Comparison of ENCODE assay signal across 8 cellular contexts in genomic region chr12:111687255-111687654, GRCh38. TPM values are rescaled to one million over a fixed set of nuclear protein-coding genes. Genes with fewer than 3 reads are reported as not detected.
DNase-seq lines count a peak whose midpoint lies in the region; ATAC-seq and TF ChIP-seq lines count a peak whose summit lies in the region.

No MANE protein-coding gene starts in this region.

- TF ChIP-seq CTCF in DND-41 (IDR thresholded peaks at IDR 0.05; ENCODE audit: borderline replicate concordance, extremely low read depth, low read length, poor library complexity, severe bottlenecking) (peak; percentile 25), mesothelial cell of epicardium (IDR thresholded peaks at IDR 0.05; ENCODE audit: unreplicated experiment) (no peak), heart right ventricle (IDR thresholded peaks at IDR 0.05) (peak in 1 of 9 donors; percentile 14)

- peaks cover 32% of the 10 kb centered on the region for H3K4me1 ChIP-seq in DND-41 (ENCODE audit: insufficient read depth, low read length)
- peaks cover 8 to 34% (median 29%) of the 10 kb centered on the region in 9 donors for H3K4me1 ChIP-seq in heart right ventricle

- H3K36me3 ChIP-seq in DND-41 (ENCODE audit: insufficient read depth, low read length), result peaks cover 11% of the 10 kb centered on the region
- peaks cover 0 to 20% (median 1%) of the 10 kb centered on the region in 9 donors for H3K36me3 ChIP-seq in heart right ventricle

- no peak for ATAC-seq in DND-41 (ENCODE audit: insufficient read depth, low read depth)
- no peak for ATAC-seq in heart right ventricle

- H3K27ac Mint-ChIP-seq in activated naive CD8-positive, alpha-beta T cell, result peak overlapping the region; percentile 90
- no peak overlapping the region for H3K27ac Mint-ChIP-seq in mesothelial cell of epicardium

- H3K36me3 Mint-ChIP-seq in activated naive CD8-positive, alpha-beta T cell, result peaks cover 4% of the 10 kb centered on the region
- peaks cover 4% of the 10 kb centered on the region for H3K36me3 Mint-ChIP-seq in mesothelial cell of epicardium

- peaks cover 37% of the 10 kb centered on the region for H3K4me1 Mint-ChIP-seq in activated naive CD8-positive, alpha-beta T cell (ENCODE audit: low read depth)
- H3K4me1 Mint-ChIP-seq in mesothelial cell of epicardium, result peaks cover 24% of the 10 kb centered on the region

- H3K9me3 ChIP-seq in DND-41 (ENCODE audit: insufficient read depth, low read length, severe bottlenecking), result no peaks in the 10 kb centered on the region
- no peaks in the 10 kb centered on the region for H3K9me3 ChIP-seq in heart right ventricle

- peak overlapping the region in 1 of 2 experiments; percentile 66; a peak in 2 of 4 replicates for H3K4me3 ChIP-seq in DND-41 (ENCODE audit: low read depth in 1 of 2, low read length in 2 of 2)
- H3K4me3 ChIP-seq in heart right ventricle, result peak overlapping the region in 4 of 10 donors; percentile 74 to 94 (median 90)

- DNase-seq in DND-41 (no peak), HuH-7 (ENCODE audit: low spot score) (peak; percentile 33), mesothelial cell of epicardium (ENCODE audit: low spot score in 2 of 2, unreplicated experiment in 2 of 2) (no peak), NCI-H446 treated with DMSO at 0.1 percent for 48 hours (lab: John Stamatoyannopoulos, UW) (no peak), NCI-H1694 treated with DMSO at 0.1 percent for 48 hours (lab: John Stamatoyannopoulos, UW) (no peak), heart right ventricle (no peak)
- DNase-seq in stimulated activated CD4-positive, alpha-beta T cell treated with anti-CD3 and anti-CD28 coated beads, Interleukin-12 subunit alpha, Interleukin-12 subunit beta, amount 100 ng/mL, for 4 hours, result no peak

- H2AFZ ChIP-seq in DND-41 (ENCODE audit: low read depth, low read length), result no peak overlapping the region

- peak overlapping the region; percentile 74 for H3K4me2 ChIP-seq in DND-41 (ENCODE audit: insufficient read depth, low read length)

- peaks cover 14% of the 10 kb centered on the region; the same call in 1 of the 2 replicates for H4K20me1 ChIP-seq in DND-41 (ENCODE audit: insufficient read depth, low read length)

- no peaks in the 10 kb centered on the region for H3K27me3 Mint-ChIP-seq in activated naive CD8-positive, alpha-beta T cell
- no peaks in the 10 kb centered on the region for H3K27me3 Mint-ChIP-seq in mesothelial cell of epicardium (ENCODE audit: low read depth)

- H3K27me3 ChIP-seq in DND-41 (ENCODE audit: insufficient read depth, low read length, poor library complexity) (no peaks in the 10 kb centered on the region), heart right ventricle (no peaks in the 10 kb centered on the region)

- intact Hi-C loops in heart right ventricle (cut with DNase I), result no loop called here

- peak overlapping the region; percentile 67; the same call in 1 of the 2 replicates for H3K9ac ChIP-seq in DND-41 (ENCODE audit: low read depth, low read length)

- no peaks in the 10 kb centered on the region for H3K9me3 Mint-ChIP-seq in activated naive CD8-positive, alpha-beta T cell (ENCODE audit: low read depth)
- H3K9me3 Mint-ChIP-seq in mesothelial cell of epicardium, result no peaks in the 10 kb centered on the region

- H3K27ac ChIP-seq in DND-41 (ENCODE audit: low read length) (no peak overlapping the region; the same call in 1 of the 2 replicates), heart right ventricle (no peak overlapping the region)

- 54 to 56% methylated on average over 2 of the region's 2 CpGs for WGBS in heart right ventricle, 2 donors

- H3K79me2 ChIP-seq in DND-41 (ENCODE audit: insufficient read depth, low read length), result peaks cover 55% of the 10 kb centered on the region

- H3K4me3 Mint-ChIP-seq in activated naive CD8-positive, alpha-beta T cell, result peak overlapping the region; percentile 96
- peak overlapping the region; percentile 97 for H3K4me3 Mint-ChIP-seq in mesothelial cell of epicardium

RNA-seq across cellular contexts. Expression of gene ACAD10, which starts 1.4 kb away (rescaled TPM):
- 55.2 to 63.8 TPM (median 57.0 TPM) in 3 replicates for total RNA-seq in mesothelial cell of epicardium
- total RNA-seq in heart right ventricle, result 10 to 100 TPM; 20.3 to 43.4 (median 35.6) TPM
- polyA plus RNA-seq in heart right ventricle, result 10 to 100 TPM in 1 of 2 donors, 1 to 10 TPM in 1; 7.8 to 35.5 TPM

RNA-seq across cellular contexts. Expression of gene BRAP, which starts 1.5 kb away (rescaled TPM):
- total RNA-seq in mesothelial cell of epicardium, result 18.6 to 20.5 TPM (median 19.5 TPM) in 3 replicates
- 10 to 100 TPM; 10.6 to 18.5 (median 14.9) TPM for total RNA-seq in heart right ventricle
- polyA plus RNA-seq in heart right ventricle, result 1 to 10 TPM; 5.9 to 7.8 TPM
